Comparison of ENCODE assay signal across 10 cellular contexts in the genomic region with DNA sequence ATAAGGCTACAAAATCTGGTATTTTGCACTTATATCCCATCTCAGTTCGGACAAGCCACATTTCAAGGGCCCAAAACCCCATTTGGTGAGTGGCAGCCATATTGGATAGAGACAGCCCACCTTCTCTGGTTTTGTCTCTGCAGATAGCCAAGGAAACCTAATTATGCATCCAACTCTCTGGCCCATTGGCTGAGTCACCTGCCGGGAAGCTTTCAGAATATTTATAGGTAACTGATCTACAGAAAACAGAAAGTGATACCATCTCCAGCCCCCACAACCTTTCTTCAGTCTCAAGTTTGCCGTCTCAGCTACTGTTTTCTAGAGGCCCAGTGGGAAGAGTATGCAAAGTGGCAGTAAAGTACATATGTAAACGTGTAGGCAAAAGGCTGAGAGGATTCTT. TPM values are rescaled to one million over a fixed set of nuclear protein-coding genes. Genes with fewer than 3 reads are reported as not detected.
DNase-seq lines count a peak whose midpoint lies in the region; ATAC-seq and TF ChIP-seq lines count a peak whose summit lies in the region.
"Had no signal": no experiment of that assay in that cellular context is flagged by ENCODE, and none has a peak within 500 bp of the region (broad histone marks: within the 10 kb centered on the region; RNA-seq: fewer than 3 reads in every experiment).

No MANE protein-coding gene starts in this region.

- H3K27ac Mint-ChIP-seq in T-helper 17 cell: peak overlapping the region; percentile 27

- H3K4me1 Mint-ChIP-seq in T-helper 17 cell: peaks cover 43% of the 10 kb centered on the region

- no peaks in the 10 kb centered on the region for H3K27me3 ChIP-seq in WERI-Rb-1 (ENCODE audit: insufficient read depth, low read depth, severe bottlenecking)

- H3K4me3 ChIP-seq in WERI-Rb-1 (ENCODE audit: low read depth, low read length): no peak overlapping the region

- no peaks in the 10 kb centered on the region for H3K9me3 ChIP-seq in T-helper 17 cell (ENCODE audit: control insufficient read depth, low read length, poor library complexity, severe bottlenecking)
- H3K9me3 ChIP-seq in WERI-Rb-1 (ENCODE audit: severe bottlenecking): peaks cover 10% of the 10 kb centered on the region

- H3K27me3 Mint-ChIP-seq in T-helper 17 cell: no peaks in the 10 kb centered on the region

- ATAC-seq in GM18858 (IDR thresholded peaks at IDR 0.05; ENCODE audit: unreplicated experiment) (peak; percentile 82), HG02623 (IDR thresholded peaks at IDR 0.05; ENCODE audit: unreplicated experiment) (peak; percentile 92), T-helper 17 cell (no peak)

- TF ChIP-seq CTCF in WERI-Rb-1 (IDR thresholded peaks at IDR 0.05; ENCODE audit: low read depth, low read length): no peak

- no peaks in the 10 kb centered on the region for H3K36me3 ChIP-seq in WERI-Rb-1

- no peaks in the 10 kb centered on the region for H3K36me3 Mint-ChIP-seq in T-helper 17 cell (ENCODE audit: low read depth)

- DNase-seq in T-helper 17 cell: no peak
- DNase-seq in stimulated activated CD4-positive, alpha-beta T cell treated with anti-CD3 and anti-CD28 coated beads, Interleukin-12 subunit alpha, Interleukin-12 subunit beta, amount 100 ng/mL, for 48 hours (ENCODE audit: low read depth in 2 of 3, low spot score in 1 of 3): peak; percentile 49 to 66 (median 66)
- no peak for DNase-seq in WERI-Rb-1
- DNase-seq in NK-92 treated with Interleukin-12 subunit alpha and Interleukin-12 subunit beta, amount 100 ng/mL, for 24 hours (lab: John Stamatoyannopoulos, UW): no peak
- DNase-seq in 8988T: no peak
- no peak for DNase-seq in cerebellar nuclear complex (lab: John Stamatoyannopoulos, UW)

- peak overlapping the region; percentile 42 for H3K4me3 Mint-ChIP-seq in T-helper 17 cell
- H3K4me3 Mint-ChIP-seq: neural crest cell had no signal

- no peak overlapping the region for H3K27ac ChIP-seq in WERI-Rb-1
- H3K27ac ChIP-seq: HL-60 had no signal

RNA-seq across cellular contexts. Expression of a gene that starts 33.7 kb away (rescaled TPM):
- 100 to 1,000 TPM; 140 to 149 TPM for total RNA-seq in T-helper 17 cell

Comparison
In these comparisons a context has a peak if more than half of its experiments do, and no peak if none do; other contexts are left out.
1. DNase-seq: peak in stimulated activated CD4-positive, alpha-beta T cell treated with anti-CD3 and anti-CD28 coated beads, Interleukin-12 subunit alpha, Interleukin-12 subunit beta, amount 100 ng/mL, for 48 hours (3 of 3); none in T-helper 17 cell (0 of 3), WERI-Rb-1 (single experiment), NK-92 treated with Interleukin-12 subunit alpha and Interleukin-12 subunit beta, amount 100 ng/mL, for 24 hours (single experiment), 8988T (single experiment) and cerebellar nuclear complex (0 of 2).